Comparison of ENCODE assay signal across 26 cellular contexts in the genomic region with DNA sequence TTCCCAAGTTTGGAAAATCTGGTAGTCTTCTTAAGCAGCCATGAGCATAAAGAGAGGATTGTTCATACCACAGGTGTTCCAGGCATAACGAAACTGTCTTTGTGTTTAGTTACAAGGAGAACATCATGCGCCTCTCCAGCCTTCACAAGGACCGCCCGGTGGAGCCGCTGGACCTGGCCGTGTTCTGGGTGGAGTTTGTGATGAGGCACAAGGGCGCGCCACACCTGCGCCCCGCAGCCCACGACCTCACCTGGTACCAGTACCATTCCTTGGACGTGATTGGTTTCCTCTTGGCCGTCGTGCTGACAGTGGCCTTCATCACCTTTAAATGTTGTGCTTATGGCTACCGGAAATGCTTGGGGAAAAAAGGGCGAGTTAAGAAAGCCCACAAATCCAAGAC. TPM values are rescaled to one million over a fixed set of nuclear protein-coding genes. Genes with fewer than 3 reads are reported as not detected.
"Had no signal": no experiment of that assay in that cellular context is flagged by ENCODE, and none has a peak within 500 bp of the region (broad histone marks: within the 10 kb centered on the region; RNA-seq: fewer than 3 reads in every experiment).

No MANE protein-coding gene starts in this region.

- DNase-seq: stimulated activated CD4-positive, alpha-beta T cell treated with anti-CD3 and anti-CD28 coated beads, Interleukin-2, amount 100 ng/mL, for 48 hours; stimulated activated CD4-positive, alpha-beta T cell treated with anti-CD3 and anti-CD28 coated beads, Interleukin-4, amount 100 ng/mL, for 1 hour; stimulated activated CD4-positive, alpha-beta T cell treated with anti-CD3 and anti-CD28 coated beads, Interleukin-4, amount 100 ng/mL, for 24 hours; stimulated activated CD4-positive, alpha-beta T cell treated with anti-CD3 and anti-CD28 coated beads, Interleukin-4, amount 100 ng/mL, for 4 hours; stimulated activated CD8-positive, alpha-beta memory T cell treated with anti-CD3 and anti-CD28 coated beads, Interleukin-4, amount 100 ng/mL, for 48 hours; stimulated activated naive B cell treated with anti-CD40 and anti-IgM and Interleukin-4, amounts not matched to agents 10 μg/mL and 1 μg/mL and 100 μg/mL, for 72 hours; stimulated activated naive CD4-positive, alpha-beta T cell; stimulated activated naive CD4-positive, alpha-beta T cell treated with Interleukin-2 at 50 U/mL for 16 hours; stimulated activated naive CD8-positive, alpha-beta T cell treated with anti-CD3 and anti-CD28 coated beads, Interleukin-15, amount 100 ng/mL, for 72 hours; stimulated activated naive CD8-positive, alpha-beta T cell treated with anti-CD3 and anti-CD28 coated beads, Interleukin-15, Interleukin-2, amounts not matched to agents 100 U/mL and 50 U/mL, for 24 hours; stomach; substantia nigra; testis; thyroid gland; tibial artery; transverse colon; upper lobe of right lung; uterus had no signal

- H3K27me3 ChIP-seq: stomach, testis, thyroid gland, tibial artery, tibial nerve, transverse colon, upper lobe of left lung, upper lobe of right lung, uterus, vagina had no signal

- H3K4me3 ChIP-seq: stomach, suprapubic skin, testis, thoracic aorta, thyroid gland, tibial artery, tibial nerve, transverse colon, upper lobe of left lung, upper lobe of right lung, uterus, vagina had no signal

- H3K36me3 ChIP-seq: suprapubic skin, thoracic aorta, thyroid gland, tibial artery, tibial nerve, transverse colon, upper lobe of left lung, upper lobe of right lung, uterus, vagina had no signal

- FAIRE-seq: urothelium cell line had no signal

RNA-seq across cellular contexts. Expression of a gene that starts 6.0 kb away (rescaled TPM):
- total RNA-seq: subcutaneous adipose tissue, suprapubic skin, temporal lobe, thoracic aorta, tibial nerve, upper lobe of left lung, upper lobe of right lung, uterus, vagina had no signal

RNA-seq across cellular contexts. Expression of a gene that starts 12.1 kb away (rescaled TPM):
- total RNA-seq: subcutaneous adipose tissue, temporal lobe, thoracic aorta, tibial nerve, upper lobe of right lung, uterus had no signal

RNA-seq across cellular contexts. Expression of a gene that starts 43.3 kb away (rescaled TPM):
- total RNA-seq: subcutaneous adipose tissue, temporal lobe, testis, thoracic aorta, tibial nerve, upper lobe of right lung, uterus, vagina had no signal

RNA-seq across cellular contexts. Expression of a gene that starts 53.6 kb away (rescaled TPM):
- total RNA-seq: subcutaneous adipose tissue, temporal lobe, testis, thoracic aorta, tibial nerve, upper lobe of right lung, uterus had no signal

RNA-seq across cellular contexts. Expression of a gene that starts 59.4 kb away (rescaled TPM):
- total RNA-seq: subcutaneous adipose tissue, temporal lobe, thoracic aorta, tibial nerve, upper lobe of right lung, uterus had no signal
